In the genomic region with DNA sequence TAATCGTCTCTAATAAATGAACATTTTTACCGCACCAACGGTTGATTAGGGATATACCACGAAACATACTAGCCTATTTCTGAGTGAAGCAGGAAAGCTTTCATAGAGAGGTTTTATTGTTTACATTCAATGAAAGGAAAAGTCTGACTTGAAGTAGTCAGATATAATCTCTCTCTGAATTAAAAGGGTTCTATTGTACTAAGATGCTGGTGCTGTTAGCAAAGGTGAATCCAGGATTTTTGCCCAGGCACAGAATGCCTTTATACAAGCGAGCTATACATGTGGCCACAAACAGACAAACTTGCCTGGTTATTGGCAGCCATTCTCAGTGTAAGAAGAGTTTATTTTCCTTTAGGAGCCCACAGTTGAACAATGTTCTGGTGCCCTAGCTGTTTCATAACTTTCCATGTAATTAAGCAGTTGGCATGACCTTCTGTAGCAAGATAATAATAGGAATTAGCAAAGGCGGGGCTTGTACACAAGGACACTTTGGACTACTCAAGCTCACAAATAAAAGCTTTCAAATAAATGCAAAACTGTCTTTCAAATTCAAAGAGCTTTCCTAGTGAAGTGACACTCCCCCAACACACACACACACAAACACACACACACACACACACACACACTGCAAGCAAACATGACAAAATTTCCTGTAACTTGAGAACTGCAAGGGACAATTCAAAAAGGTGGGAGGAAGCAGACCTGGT, we compare ENCODE assay signal across 15 cellular contexts.
DNase-seq lines count a peak whose midpoint lies in the region; ATAC-seq and TF ChIP-seq lines count a peak whose summit lies in the region.
"Had no signal": no experiment of that assay in that cellular context is flagged by ENCODE, and none has a peak within 500 bp of the region (broad histone marks: within the 10 kb centered on the region; RNA-seq: fewer than 3 reads in every experiment).

No MANE protein-coding gene starts in this region.

- no peak for ATAC-seq in activated T-cell treated with anti-CD3 and anti-CD28 coated beads, Interleukin-2, amount 50 U/mL, for 72 hours (replicated peaks in 1 of 2)
- ATAC-seq in gastroesophageal sphincter (no peak), HG03025 (IDR thresholded peaks at IDR 0.05; ENCODE audit: low FRiP score, unreplicated experiment) (no peak), HG03520 (IDR thresholded peaks at IDR 0.05; ENCODE audit: unreplicated experiment) (no peak), GM21526 (IDR thresholded peaks at IDR 0.05; ENCODE audit: low FRiP score, unreplicated experiment) (no peak)
- ATAC-seq: activated naive CD8-positive, alpha-beta T cell treated with anti-CD3 and anti-CD28 coated beads, Interleukin-2, amount 50 U/mL, for 24 hours; GM12878; stimulated activated effector memory CD8-positive, alpha-beta T cell treated with anti-CD3 and anti-CD28 coated beads, Interleukin-12 subunit alpha, Interleukin-12 subunit beta, amount 100 ng/mL, for 72 hours had no signal

- DNase-seq in activated T-cell treated with anti-CD3 and anti-CD28 coated beads, Interleukin-2, amount 50 U/mL, for 72 hours: no peak
- DNase-seq in activated T-cell treated with anti-CD3 and anti-CD28 coated beads, Interleukin-2, amount 50 U/mL, for 24 hours: no peak
- DNase-seq in NCI-H2171 treated with DMSO at 0.1 percent for 48 hours (lab: John Stamatoyannopoulos, UW) (peak; percentile 83), spleen (no peak)
- DNase-seq: activated naive CD8-positive, alpha-beta T cell treated with anti-CD3 and anti-CD28 coated beads, Interleukin-2, amount 50 U/mL, for 24 hours; midbrain; NCI-H510A; psoas muscle; stimulated activated CD4-positive, alpha-beta T cell treated with anti-CD3 and anti-CD28 coated beads, Interleukin-2, amount 100 ng/mL, for 24 hours had no signal

- TF ChIP-seq POLR2A in gastroesophageal sphincter (IDR thresholded peaks at IDR 0.05) (no peak), spleen (IDR thresholded peaks at IDR 0.05) (no peak)

- H3K27me3 ChIP-seq in gastroesophageal sphincter (no peaks in the 10 kb centered on the region), spleen (replicated peaks in 1 of 7) (no peaks in the 10 kb centered on the region)

- peaks cover 6 to 11% of the 10 kb centered on the region in 2 donors for H3K9me3 Mint-ChIP-seq in activated T-cell treated with anti-CD3 and anti-CD28 coated beads, Interleukin-2, amount 50 U/mL, for 72 hours
- H3K9me3 Mint-ChIP-seq in activated T-cell treated with anti-CD3 and anti-CD28 coated beads, Interleukin-2, amount 50 U/mL, for 24 hours: peaks cover 20% of the 10 kb centered on the region

- TF ChIP-seq CTCF in gastroesophageal sphincter (IDR thresholded peaks at IDR 0.05) (no peak), spleen (IDR thresholded peaks at IDR 0.05 in 8 of 11, conservative IDR thresholded peaks at IDR 0.05 in 3 of 11) (no peak)

- H3K4me3 ChIP-seq in gastroesophageal sphincter (no peak overlapping the region), spleen (no peak overlapping the region)
- H3K4me3 ChIP-seq: GM12878, psoas muscle had no signal

- intact Hi-C loops in spleen (cut with DNase I; ENCODE audit: low total_unique reads): no loop called here

- peak overlapping the region in 1 of 2 donors; percentile 46 for H3K4me3 Mint-ChIP-seq in activated T-cell treated with anti-CD3 and anti-CD28 coated beads, Interleukin-2, amount 50 U/mL, for 72 hours
- H3K4me3 Mint-ChIP-seq in activated T-cell treated with anti-CD3 and anti-CD28 coated beads, Interleukin-2, amount 50 U/mL, for 24 hours: no peak overlapping the region
- H3K4me3 Mint-ChIP-seq: activated naive CD8-positive, alpha-beta T cell treated with anti-CD3 and anti-CD28 coated beads, Interleukin-2, amount 50 U/mL, for 24 hours; stimulated activated effector memory CD8-positive, alpha-beta T cell treated with anti-CD3 and anti-CD28 coated beads, Interleukin-12 subunit alpha, Interleukin-12 subunit beta, amount 100 ng/mL, for 72 hours had no signal

- H3K27me3 Mint-ChIP-seq in activated T-cell treated with anti-CD3 and anti-CD28 coated beads, Interleukin-2, amount 50 U/mL, for 72 hours (ENCODE audit: low read depth): no peaks in the 10 kb centered on the region
- H3K27me3 Mint-ChIP-seq in activated T-cell treated with anti-CD3 and anti-CD28 coated beads, Interleukin-2, amount 50 U/mL, for 24 hours: no peaks in the 10 kb centered on the region
- H3K27me3 Mint-ChIP-seq: activated naive CD8-positive, alpha-beta T cell treated with anti-CD3 and anti-CD28 coated beads, Interleukin-2, amount 50 U/mL, for 24 hours had no signal

- H3K9me3 ChIP-seq in gastroesophageal sphincter (peaks cover 0 to 14% (median 0%) of the 10 kb centered on the region in 3 donors), spleen (peaks cover 0 to 32% (median 25%) of the 10 kb centered on the region in 8 donors)

- peaks cover 8% of the 10 kb centered on the region in 2 donors for H3K36me3 Mint-ChIP-seq in activated T-cell treated with anti-CD3 and anti-CD28 coated beads, Interleukin-2, amount 50 U/mL, for 72 hours (ENCODE audit: insufficient read depth in 2 of 2)
- peaks cover 5% of the 10 kb centered on the region for H3K36me3 Mint-ChIP-seq in activated T-cell treated with anti-CD3 and anti-CD28 coated beads, Interleukin-2, amount 50 U/mL, for 24 hours (ENCODE audit: low read depth)
- H3K36me3 Mint-ChIP-seq: stimulated activated effector memory CD8-positive, alpha-beta T cell treated with anti-CD3 and anti-CD28 coated beads, Interleukin-12 subunit alpha, Interleukin-12 subunit beta, amount 100 ng/mL, for 72 hours had no signal

- peak overlapping the region; percentile 27 for H3K27ac Mint-ChIP-seq in activated T-cell treated with anti-CD3 and anti-CD28 coated beads, Interleukin-2, amount 50 U/mL, for 72 hours
- H3K27ac Mint-ChIP-seq in activated T-cell treated with anti-CD3 and anti-CD28 coated beads, Interleukin-2, amount 50 U/mL, for 24 hours: no peak overlapping the region
- H3K27ac Mint-ChIP-seq: activated naive CD8-positive, alpha-beta T cell treated with anti-CD3 and anti-CD28 coated beads, Interleukin-2, amount 50 U/mL, for 24 hours; stimulated activated effector memory CD8-positive, alpha-beta T cell treated with anti-CD3 and anti-CD28 coated beads, Interleukin-12 subunit alpha, Interleukin-12 subunit beta, amount 100 ng/mL, for 72 hours had no signal

- no peak for TF ChIP-seq EP300 in gastroesophageal sphincter (IDR thresholded peaks at IDR 0.05)

- 39 to 45% methylated on average over 6 of the region's 6 CpGs for WGBS in gastroesophageal sphincter (ENCODE audit: low coverage in 1 of 2), 2 donors
- WGBS in spleen, 5 donors: 59 to 83% (median 72%) methylated on average over 6 of the region's 6 CpGs

- H3K36me3 ChIP-seq in gastroesophageal sphincter (no peaks in the 10 kb centered on the region), spleen (no peaks in the 10 kb centered on the region)

- H3K4me1 Mint-ChIP-seq in activated T-cell treated with anti-CD3 and anti-CD28 coated beads, Interleukin-2, amount 50 U/mL, for 72 hours (ENCODE audit: low read depth): peaks cover 46% of the 10 kb centered on the region
- H3K4me1 Mint-ChIP-seq in activated T-cell treated with anti-CD3 and anti-CD28 coated beads, Interleukin-2, amount 50 U/mL, for 24 hours (ENCODE audit: low read depth): peaks cover 53% of the 10 kb centered on the region

- H3K27ac ChIP-seq in gastroesophageal sphincter (peak overlapping the region in 3 of 4 donors; percentile 47 to 65 (median 61)), spleen (peak overlapping the region; percentile 3 to 82 (median 64))
- H3K27ac ChIP-seq: psoas muscle had no signal

- H3K4me1 ChIP-seq in gastroesophageal sphincter (peaks cover 11 to 36% (median 17%) of the 10 kb centered on the region in 3 donors), spleen (peaks cover 11 to 48% (median 30%) of the 10 kb centered on the region in 6 donors)
- H3K4me1 ChIP-seq: psoas muscle had no signal
